Comparison of ENCODE assay signal across 8 cellular contexts in genomic region chr5:93978222-93978621, GRCh38.
"Had no signal": no experiment of that assay in that cellular context is flagged by ENCODE, and none has a peak within 500 bp of the region (broad histone marks: within the 10 kb centered on the region; RNA-seq: fewer than 3 reads in every experiment).

No MANE protein-coding gene starts in this region.

- H3K4me2 ChIP-seq: GM23338 had no signal

- H3K4me1 Mint-ChIP-seq: GM23338, H9 had no signal

- H3K27ac Mint-ChIP-seq: GM23338, H9 had no signal

- ATAC-seq: GM23338 had no signal

- H3K4me3 ChIP-seq: GM23338 had no signal

- FAIRE-seq: H1, H54, HTR-8/SVneo had no signal

- H2AFZ ChIP-seq: GM23338 had no signal

- DNase-seq: H9, HCEC 1CT, IMR-90, KBM-7 had no signal

- H3K4me3 Mint-ChIP-seq: GM23338, H9 had no signal
